In genomic region chr14:104752338-104752734, GRCh38 we compare ENCODE assay signal across 8 cellular contexts. TPM values are rescaled to one million over a fixed set of nuclear protein-coding genes. Genes with fewer than 3 reads are reported as not detected.
DNase-seq lines count a peak whose midpoint lies in the region; ATAC-seq and TF ChIP-seq lines count a peak whose summit lies in the region.

No MANE protein-coding gene starts in this region.

- H3K36me3 ChIP-seq in liver (ENCODE audit: control insufficient read depth in 4 of 4, insufficient read depth in 3 of 4, low read depth in 1 of 4, low read length in 3 of 4) (peaks cover 2 to 17% (median 9%) of the 10 kb centered on the region in 4 donors), uterus (no peaks in the 10 kb centered on the region)

- H3K4me1 ChIP-seq in liver (ENCODE audit: control insufficient read depth in 4 of 4, insufficient read depth in 4 of 4, low read length in 3 of 4) (peaks cover 12 to 53% (median 45%) of the 10 kb centered on the region in 4 donors), uterus (peaks cover 9% of the 10 kb centered on the region in 2 donors)

- CTCF ChIA-PET in activated CD4-positive, alpha-beta T cell treated with anti-CD3 and anti-CD28 coated beads for 36 hours (lab: Charles Lee) = interaction anchor here (0.5 to 3.3 kb wide), 17 partner anchors 10 to 822 kb away, joined by 3 to 24 read pairs (median 4); partner anchors contain the start of gene AKT1

- peaks cover 16% of the 10 kb centered on the region for H3K36me3 Mint-ChIP-seq in activated CD4-positive, alpha-beta T cell treated with anti-CD3 and anti-CD28 coated beads for 36 hours (ENCODE audit: low read depth)
- peaks cover 13% of the 10 kb centered on the region for H3K36me3 Mint-ChIP-seq in activated naive CD8-positive, alpha-beta T cell treated with anti-CD3 and anti-CD28 coated beads, Interleukin-2, amount 50 U/mL, for 24 hours (ENCODE audit: low read depth)

- H3K9me3 ChIP-seq in liver (ENCODE audit: control insufficient read depth in 4 of 4, low read length in 3 of 4) = no peaks in the 10 kb centered on the region
- H3K9me3 ChIP-seq in uterus = no peaks in the 10 kb centered on the region

- H3K4me3 Mint-ChIP-seq in activated CD4-positive, alpha-beta T cell treated with anti-CD3 and anti-CD28 coated beads for 36 hours = peak overlapping the region; percentile 84
- peak overlapping the region; percentile 92 for H3K4me3 Mint-ChIP-seq in activated naive CD8-positive, alpha-beta T cell treated with anti-CD3 and anti-CD28 coated beads, Interleukin-2, amount 50 U/mL, for 24 hours

- H3K4me1 Mint-ChIP-seq in activated CD4-positive, alpha-beta T cell treated with anti-CD3 and anti-CD28 coated beads for 36 hours = peaks cover 33% of the 10 kb centered on the region
- H3K4me1 Mint-ChIP-seq in activated naive CD8-positive, alpha-beta T cell treated with anti-CD3 and anti-CD28 coated beads, Interleukin-2, amount 50 U/mL, for 24 hours = peaks cover 33% of the 10 kb centered on the region

- H3K27ac ChIP-seq in liver (ENCODE audit: low read depth in 1 of 2, low read length in 2 of 2) (peak overlapping the region; percentile 83 to 92), uterus (peak overlapping the region; percentile 71 to 86)

- no peak for DNase-seq in activated CD4-positive, alpha-beta T cell treated with anti-CD3 and anti-CD28 coated beads for 36 hours
- no peak for DNase-seq in activated CD4-positive, alpha-beta T cell treated with anti-CD3 and anti-CD28 coated beads, Interleukin-2, amount 50 U/mL, for 4 hours
- no peak for DNase-seq in activated naive CD8-positive, alpha-beta T cell treated with anti-CD3 and anti-CD28 coated beads, Interleukin-2, amount 50 U/mL, for 24 hours
- DNase-seq in uterus (peak in 1 of 2 donors; percentile 37), UCSD-AML1 (lab: John Stamatoyannopoulos, UW; ENCODE audit: unreplicated experiment) (no peak), NCI-H1930 (lab: John Stamatoyannopoulos, UW) (no peak)

- POLR2A ChIA-PET in activated CD4-positive, alpha-beta T cell treated with anti-CD3 and anti-CD28 coated beads for 36 hours (lab: Charles Lee) = interaction anchor here (0.6 to 1.7 kb wide), 11 partner anchors 16 to 549 kb away, joined by 3 to 8 read pairs (median 4); partner anchors contain the start of genes AKT1, BRF1, CDCA4 and GPR132

- TF ChIP-seq POLR2A in uterus (IDR thresholded peaks at IDR 0.05) = no peak

- no peaks in the 10 kb centered on the region for H3K9me3 Mint-ChIP-seq in activated CD4-positive, alpha-beta T cell treated with anti-CD3 and anti-CD28 coated beads for 36 hours (ENCODE audit: low read depth)
- H3K9me3 Mint-ChIP-seq in activated naive CD8-positive, alpha-beta T cell treated with anti-CD3 and anti-CD28 coated beads, Interleukin-2, amount 50 U/mL, for 24 hours = no peaks in the 10 kb centered on the region

- no peak for TF ChIP-seq RAD21 in liver (IDR thresholded peaks at IDR 0.05)

- H3K27ac Mint-ChIP-seq in activated CD4-positive, alpha-beta T cell treated with anti-CD3 and anti-CD28 coated beads for 36 hours = peak overlapping the region; percentile 83
- peak overlapping the region; percentile 85 for H3K27ac Mint-ChIP-seq in activated naive CD8-positive, alpha-beta T cell treated with anti-CD3 and anti-CD28 coated beads, Interleukin-2, amount 50 U/mL, for 24 hours

- no peaks in the 10 kb centered on the region for H3K27me3 Mint-ChIP-seq in activated CD4-positive, alpha-beta T cell treated with anti-CD3 and anti-CD28 coated beads for 36 hours
- no peaks in the 10 kb centered on the region for H3K27me3 Mint-ChIP-seq in activated naive CD8-positive, alpha-beta T cell treated with anti-CD3 and anti-CD28 coated beads, Interleukin-2, amount 50 U/mL, for 24 hours

- peak overlapping the region in 2 of 3 donors; percentile 7 to 85 for H3K4me3 ChIP-seq in liver (ENCODE audit: low read depth in 1 of 3, low read length in 3 of 3)
- peak overlapping the region; percentile 84 to 96 for H3K4me3 ChIP-seq in uterus

- WGBS in liver = 22% methylated on average over 32 of the region's 32 CpGs

- TF ChIP-seq CTCF in liver (IDR thresholded peaks at IDR 0.05; ENCODE audit: low read depth, low read length, missing input control) (no peak), uterus (IDR thresholded peaks at IDR 0.05) (no peak)

- H3K27me3 ChIP-seq in liver (ENCODE audit: control insufficient read depth in 4 of 4, insufficient read depth in 4 of 4, low read length in 3 of 4) (no peaks in the 10 kb centered on the region), uterus (no peaks in the 10 kb centered on the region)

- peak; percentile 0 for ATAC-seq in activated CD4-positive, alpha-beta T cell treated with anti-CD3 and anti-CD28 coated beads for 36 hours
- peak; percentile 89 for ATAC-seq in HG03159 (IDR thresholded peaks at IDR 0.05; ENCODE audit: unreplicated experiment)
- peak; percentile 0 for ATAC-seq in activated naive CD8-positive, alpha-beta T cell treated with anti-CD3 and anti-CD28 coated beads, Interleukin-2, amount 50 U/mL, for 24 hours

- intact Hi-C loops in activated CD4-positive, alpha-beta T cell treated with anti-CD3 and anti-CD28 coated beads for 36 hours (cut with DNase I, micrococcal nuclease) = loop anchor here (1.0 to 5.0 kb wide), 16 partner anchors 28 to 1420 kb away; partner anchors contain the start of genes ADSS1 (in 1 of the 2), CDCA4 (in 1 of the 2), CEP170B (in 1 of the 2) and CLBA1 (in 1 of the 2)
- intact Hi-C loops in uterus (cut with DNase I; ENCODE audit: low total_unique reads) = no loop called here

- H3K9ac ChIP-seq in liver (ENCODE audit: low read depth in 1 of 2, low read length in 2 of 2) = peak overlapping the region in 1 of 2 donors; percentile 69

TF ChIP-seq in liver, 16 proteins besides CTCF, POLR2A, EP300 and RAD21:
- TF ChIP-seq EGR1 (IDR thresholded peaks at IDR 0.05; ENCODE audit: low read depth in 2 of 2) = no peak
- peak; percentile 40 for TF ChIP-seq HNF4G (IDR thresholded peaks at IDR 0.05)
- TF ChIP-seq GABPA (IDR thresholded peaks at IDR 0.05 in 1 of 2, conservative IDR thresholded peaks at IDR 0.05 in 1 of 2) = no peak
- no peak for TF ChIP-seq RXRA (IDR thresholded peaks at IDR 0.05)
- peak; percentile 19 for TF ChIP-seq TAF1 (conservative IDR thresholded peaks at IDR 0.05)
- TF ChIP-seq ZBTB33 (IDR thresholded peaks at IDR 0.05) = no peak
- TF ChIP-seq MAX (IDR thresholded peaks at IDR 0.05) = no peak
- TF ChIP-seq ATF3 (IDR thresholded peaks at IDR 0.05) = no peak
- peak in 1 of 2 donors; percentile 70 for TF ChIP-seq HNF4A (conservative IDR thresholded peaks at IDR 0.05)

RNA-seq across cellular contexts. Expression of gene SIVA1, which starts 0.6 kb away (rescaled TPM):
- 10 to 100 TPM; 47.1 to 97.1 TPM for total RNA-seq in activated CD4-positive, alpha-beta T cell treated with anti-CD3 and anti-CD28 coated beads for 36 hours
- total RNA-seq in liver (10 to 100 TPM; 67.4 to 90.4 TPM), uterus (100 to 1,000 TPM in 3 of 4 donors, 10 to 100 TPM in 1; 79.4 to 366 (median 239) TPM)
- polyA plus RNA-seq in liver = 100 to 1,000 TPM; 109 to 115 TPM

RNA-seq across cellular contexts. Expression of gene ADSS1, which starts 28.3 kb away (rescaled TPM):
- total RNA-seq in activated CD4-positive, alpha-beta T cell treated with anti-CD3 and anti-CD28 coated beads for 36 hours = 1 to 10 TPM; 2.2 to 3.2 TPM
- total RNA-seq in liver (10 to 100 TPM in 1 of 2 donors, 1 to 10 TPM in 1; 1.8 to 13.3 TPM), uterus (10 to 100 TPM in 1 of 4 donors, 1 to 10 TPM in 1, not detected in 2; 7.0 to 11.7 TPM)
- 10 to 100 TPM; 11.0 to 18.8 TPM for polyA plus RNA-seq in liver

RNA-seq across cellular contexts. Expression of gene AKT1, which starts 43.2 kb away (rescaled TPM):
- 100 to 1,000 TPM; 110 to 126 TPM for total RNA-seq in activated CD4-positive, alpha-beta T cell treated with anti-CD3 and anti-CD28 coated beads for 36 hours
- total RNA-seq in liver = 100 to 1,000 TPM in 1 of 2 donors, 10 to 100 TPM in 1; 39.2 to 192 TPM
- 10 to 100 TPM; 30.6 to 78.2 TPM for polyA plus RNA-seq in liver
- 100 to 1,000 TPM in 2 of 4 donors, 10 to 100 TPM in 2; 42.9 to 121 (median 101) TPM for total RNA-seq in uterus

RNA-seq across cellular contexts. Expression of gene ZBTB42, which starts 48.6 kb away (rescaled TPM):
- 1 to 10 TPM; 1.5 to 2.0 TPM for total RNA-seq in activated CD4-positive, alpha-beta T cell treated with anti-CD3 and anti-CD28 coated beads for 36 hours
- 1 to 10 TPM; 5.4 to 9.4 TPM for total RNA-seq in liver
- polyA plus RNA-seq in liver = 1 to 10 TPM; 1.5 to 4.4 TPM
- 1 to 10 TPM in 3 of 4 donors, under 1 TPM in 1; under 0.01 to 8.4 (median 3.9) TPM for total RNA-seq in uterus

Comparison
In these comparisons a context has a peak if more than half of its experiments do, and no peak if none do; other contexts are left out.
1. ATAC-seq: peak in every context shown above with its lines; median percentile 89 in HG03159; 0 in activated CD4-positive, alpha-beta T cell treated with anti-CD3 and anti-CD28 coated beads for 36 hours; 0 in activated naive CD8-positive, alpha-beta T cell treated with anti-CD3 and anti-CD28 coated beads, Interleukin-2, amount 50 U/mL, for 24 hours.